25 cellular contexts compared by ENCODE assay signal in genomic region chr2:240191001-240191400, GRCh38. TPM values are rescaled to one million over a fixed set of nuclear protein-coding genes. Genes with fewer than 3 reads are reported as not detected.
DNase-seq lines count a peak whose midpoint lies in the region; ATAC-seq and TF ChIP-seq lines count a peak whose summit lies in the region.
"Had no signal": no experiment of that assay in that cellular context is flagged by ENCODE, and none has a peak within 500 bp of the region (broad histone marks: within the 10 kb centered on the region; RNA-seq: fewer than 3 reads in every experiment).

No MANE protein-coding gene starts in this region.

- intact Hi-C loops in left ventricle myocardium superior (cut with micrococcal nuclease) (no loop called here), Right ventricle myocardium inferior (cut with DNase I) (no loop called here), sigmoid colon (cut with DNase I) (no loop called here)

- ATAC-seq in left ventricle myocardium superior: no peak
- no peak for ATAC-seq in Right ventricle myocardium inferior
- no peak for ATAC-seq in HG03442 (IDR thresholded peaks at IDR 0.05; ENCODE audit: unreplicated experiment)
- no peak for ATAC-seq in GM19351 (IDR thresholded peaks at IDR 0.05; ENCODE audit: unreplicated experiment)
- ATAC-seq: SK-N-SH treated with all-trans-retinoic acid at 6 μM for 48 hours had no signal

- no peak overlapping the region for H3K27ac ChIP-seq in sigmoid colon
- H3K27ac ChIP-seq: BLaER1, SJCRH30 had no signal

- peaks cover 0 to 8% (median 0%) of the 10 kb centered on the region in 4 donors for H3K9me3 ChIP-seq in sigmoid colon

- TF ChIP-seq CTCF in sigmoid colon (IDR thresholded peaks at IDR 0.05): no peak

- no peak for TF ChIP-seq POLR2A in sigmoid colon (IDR thresholded peaks at IDR 0.05)

- no peaks in the 10 kb centered on the region for H3K4me1 ChIP-seq in sigmoid colon
- H3K4me1 ChIP-seq: BLaER1 had no signal

- WGBS in sigmoid colon, 2 donors: 89 to 91% methylated on average over 15 of the region's 15 CpGs

- no peaks in the 10 kb centered on the region for H3K36me3 ChIP-seq in sigmoid colon
- H3K36me3 ChIP-seq: BLaER1, SJCRH30 had no signal

- H3K4me3 ChIP-seq in sigmoid colon: no peak overlapping the region
- H3K4me3 ChIP-seq: BLaER1, SJCRH30 had no signal

- no peaks in the 10 kb centered on the region for H3K27me3 ChIP-seq in sigmoid colon
- H3K27me3 ChIP-seq: BLaER1 had no signal

- TF ChIP-seq EP300 in sigmoid colon (IDR thresholded peaks at IDR 0.05): no peak

- peak; percentile 25 for DNase-seq in left ventricle myocardium superior
- DNase-seq in Right ventricle myocardium inferior (ENCODE audit: missing footprints): no peak
- peak; percentile 73 for DNase-seq in mesenteric fat pad (ENCODE audit: low spot score)
- peak; percentile 45 for DNase-seq in sigmoid colon
- DNase-seq in effector CD4-positive, alpha-beta T cell: no peak
- DNase-seq: CD4-positive, CD25-positive, alpha-beta regulatory T cell; DMS53; GOT3; HCEC 1CT; Karpas-422; NCI-H1092; NCI-H1417 treated with DMSO at 0.1 percent for 48 hours; NCI-H187; NCI-H2081 treated with DMSO at 0.1 percent for 48 hours; NCI-H2171; NCI-H524 treated with DMSO at 0.1 percent for 48 hours; NCI-H774; SJCRH30 had no signal

RNA-seq across cellular contexts. Expression of gene OTOS, which starts 50.5 kb away (rescaled TPM):
- not detected for total RNA-seq in left ventricle myocardium superior
- total RNA-seq in Right ventricle myocardium inferior: not detected
- not detected for total RNA-seq in mesenteric fat pad
- not detected for total RNA-seq in sigmoid colon
- not detected for polyA plus RNA-seq in sigmoid colon
- total RNA-seq: CD4-positive, CD25-positive, alpha-beta regulatory T cell; G401; HT-29; SJCRH30 had no signal
- polyA plus RNA-seq: AG04450; CD4-positive, CD25-positive, alpha-beta regulatory T cell had no signal

RNA-seq across cellular contexts. Expression of gene COPS9, which starts 54.9 kb away (rescaled TPM):
- total RNA-seq in left ventricle myocardium superior (204 TPM), Right ventricle myocardium inferior (220 TPM), mesenteric fat pad (118 TPM), sigmoid colon (100 to 1,000 TPM; 235 to 376 (median 317) TPM)
- 100 to 1,000 TPM; 238 to 458 (median 422) TPM for polyA plus RNA-seq in sigmoid colon

Comparison
In these comparisons a context has a peak if more than half of its experiments do, and no peak if none do; other contexts are left out.
1. DNase-seq: peak in left ventricle myocardium superior (single experiment), mesenteric fat pad (single experiment) and sigmoid colon (single experiment); none in Right ventricle myocardium inferior (single experiment) and effector CD4-positive, alpha-beta T cell (single experiment).